In genomic region chr15:43318990-43319771, GRCh38 we compare ENCODE assay signal across 37 cellular contexts. TPM values are rescaled to one million over a fixed set of nuclear protein-coding genes. Genes with fewer than 3 reads are reported as not detected.
"Had no signal": no experiment of that assay in that cellular context is flagged by ENCODE, and none has a peak within 500 bp of the region (broad histone marks: within the 10 kb centered on the region; RNA-seq: fewer than 3 reads in every experiment).

No MANE protein-coding gene starts in this region.

- FAIRE-seq: RCC 7860 had no signal

- H3K36me3 ChIP-seq: brain microvascular endothelial cell, MG63, SJCRH30, WERI-Rb-1 had no signal

- H3K9me3 ChIP-seq: MG63, SJCRH30 had no signal

- H3K27ac Mint-ChIP-seq: activated CD4-positive, alpha-beta T cell treated with anti-CD3 and anti-CD28 coated beads, Interleukin-2, amount 10 ng/mL, durations not matched to agents 24 days and 14 days; activated CD8-positive, alpha-beta T cell treated with anti-CD3 and anti-CD28 coated beads for 36 hours; activated naive CD8-positive, alpha-beta T cell treated with anti-CD3 and anti-CD28 coated beads for 36 hours; activated T-cell treated with anti-CD3 and anti-CD28 coated beads, Interleukin-2, amount 50 U/mL, for 72 hours; activated T-helper 17 cell treated with anti-CD3 and anti-CD28 coated beads, Interleukin-2, amount 50 U/mL, for 72 hours had no signal

- H3K36me3 Mint-ChIP-seq: activated naive CD8-positive, alpha-beta T cell treated with anti-CD3 and anti-CD28 coated beads for 36 hours had no signal

- ATAC-seq: activated CD8-positive, alpha-beta T cell treated with anti-CD3 and anti-CD28 coated beads for 36 hours; activated T-cell treated with anti-CD3 and anti-CD28 coated beads, Interleukin-2, amount 50 U/mL, for 72 hours; activated T-helper 17 cell treated with anti-CD3 and anti-CD28 coated beads, Interleukin-2, amount 50 U/mL, for 72 hours had no signal

- DNase-seq: activated CD4-positive, alpha-beta T cell treated with anti-CD3 and anti-CD28 coated beads, Interleukin-2, amount 10 ng/mL, durations not matched to agents 24 days and 14 days; activated CD4-positive, alpha-beta T cell treated with anti-CD3 and anti-CD28 coated beads, Interleukin-2, amount 50 U/mL, for 4 hours; activated CD8-positive, alpha-beta T cell treated with anti-CD3 and anti-CD28 coated beads for 36 hours; activated effector memory CD4-positive, alpha-beta T cell treated with anti-CD3 and anti-CD28 coated beads, Interleukin-2, amount 50 U/mL, for 16 hours; activated naive CD4-positive, alpha-beta T cell; activated naive CD4-positive, alpha-beta T cell treated with anti-CD3 and anti-CD28 coated beads, Interleukin-2, amount 50 U/mL, for 16 hours; activated naive CD8-positive, alpha-beta T cell treated with anti-CD3 and anti-CD28 coated beads for 36 hours; activated T-cell treated with anti-CD3 and anti-CD28 coated beads, Interleukin-2, amount 50 U/mL, for 1 hour; activated T-cell treated with anti-CD3 and anti-CD28 coated beads, Interleukin-2, amount 50 U/mL, for 72 hours; amniotic stem cell; aorta; brain microvascular endothelial cell; central memory CD4-positive, alpha-beta T cell; Kasumi-1; KG1; MG63; MV-4-11; NCI-H1092; NCI-H1436 treated with DMSO at 0.1 percent for 48 hours; NCI-H1694 treated with DMSO at 0.1 percent for 48 hours; NCI-H2029; NCI-H510A; NCI-H526; NCI-H748 treated with DMSO at 0.1 percent for 48 hours; PC-9; SHP77; SJCRH30; T1000; WERI-Rb-1 had no signal

- H2AFZ ChIP-seq: PC-9 had no signal

- H3K4me1 Mint-ChIP-seq: activated CD4-positive, alpha-beta T cell treated with anti-CD3 and anti-CD28 coated beads, Interleukin-2, amount 10 ng/mL, durations not matched to agents 24 days and 14 days; activated naive CD8-positive, alpha-beta T cell treated with anti-CD3 and anti-CD28 coated beads for 36 hours; activated T-helper 17 cell treated with anti-CD3 and anti-CD28 coated beads, Interleukin-2, amount 50 U/mL, for 72 hours had no signal

- H3K27ac ChIP-seq: brain microvascular endothelial cell, PC-9, RWPE1, SJCRH30, SK-N-MC, WERI-Rb-1 had no signal

- H3K4me3 Mint-ChIP-seq: activated CD4-positive, alpha-beta T cell treated with anti-CD3 and anti-CD28 coated beads, Interleukin-2, amount 10 ng/mL, durations not matched to agents 24 days and 14 days; activated CD8-positive, alpha-beta T cell treated with anti-CD3 and anti-CD28 coated beads for 36 hours; activated naive CD8-positive, alpha-beta T cell treated with anti-CD3 and anti-CD28 coated beads for 36 hours; activated T-cell treated with anti-CD3 and anti-CD28 coated beads, Interleukin-2, amount 50 U/mL, for 72 hours; activated T-helper 17 cell treated with anti-CD3 and anti-CD28 coated beads, Interleukin-2, amount 50 U/mL, for 72 hours had no signal

- H3K9me3 Mint-ChIP-seq: activated CD4-positive, alpha-beta T cell treated with anti-CD3 and anti-CD28 coated beads, Interleukin-2, amount 10 ng/mL, durations not matched to agents 24 days and 14 days; activated CD8-positive, alpha-beta T cell treated with anti-CD3 and anti-CD28 coated beads for 36 hours; activated naive CD8-positive, alpha-beta T cell treated with anti-CD3 and anti-CD28 coated beads for 36 hours; activated T-cell treated with anti-CD3 and anti-CD28 coated beads, Interleukin-2, amount 50 U/mL, for 72 hours; activated T-helper 17 cell treated with anti-CD3 and anti-CD28 coated beads, Interleukin-2, amount 50 U/mL, for 72 hours had no signal

- H3K4me3 ChIP-seq: MG63, PC-9, SJCRH30, SK-N-MC had no signal

- H3K27me3 ChIP-seq: brain microvascular endothelial cell, MG63, SJCRH30 had no signal

- H3K4me2 ChIP-seq: PC-9 had no signal

RNA-seq across cellular contexts. Expression of gene TGM7, which starts 17.1 kb away (rescaled TPM):
- total RNA-seq: activated CD4-positive, alpha-beta T cell treated with anti-CD3 and anti-CD28 coated beads, Interleukin-2, amount 10 ng/mL, durations not matched to agents 24 days and 14 days; activated CD8-positive, alpha-beta memory T cell treated with anti-CD3 and anti-CD28 coated beads for 36 hours; activated CD8-positive, alpha-beta T cell treated with anti-CD3 and anti-CD28 coated beads for 36 hours; activated naive CD8-positive, alpha-beta T cell treated with anti-CD3 and anti-CD28 coated beads for 36 hours; activated T-cell treated with anti-CD3 and anti-CD28 coated beads, Interleukin-2, amount 50 U/mL, for 72 hours; activated T-helper 17 cell treated with anti-CD3 and anti-CD28 coated beads, Interleukin-2, amount 50 U/mL, for 72 hours; aorta; OCI-LY7; PC-9; SJCRH30; T-helper 1 cell treated with Interleukin-12 subunit alpha and Interleukin-12 subunit beta and Interleukin-4 antibody, amounts not matched to agents 30 ng/mL and 1 ng/mL, for 36 hours; T-helper 2 cell treated with Interferon-gamma antibody and Interleukin-4, amounts not matched to agents 100 ng/mL and 5 ng/mL, for 36 hours had no signal
- polyA plus RNA-seq: aorta had no signal

RNA-seq across cellular contexts. Expression of gene TGM5, which starts 52.5 kb away (rescaled TPM):
- total RNA-seq: activated CD4-positive, alpha-beta T cell treated with anti-CD3 and anti-CD28 coated beads, Interleukin-2, amount 10 ng/mL, durations not matched to agents 24 days and 14 days; activated CD8-positive, alpha-beta memory T cell treated with anti-CD3 and anti-CD28 coated beads for 36 hours; activated T-cell treated with anti-CD3 and anti-CD28 coated beads, Interleukin-2, amount 50 U/mL, for 72 hours; OCI-LY7; SJCRH30 had no signal
- polyA plus RNA-seq: aorta had no signal
